28 cellular contexts compared by ENCODE assay signal in the genomic region with DNA sequence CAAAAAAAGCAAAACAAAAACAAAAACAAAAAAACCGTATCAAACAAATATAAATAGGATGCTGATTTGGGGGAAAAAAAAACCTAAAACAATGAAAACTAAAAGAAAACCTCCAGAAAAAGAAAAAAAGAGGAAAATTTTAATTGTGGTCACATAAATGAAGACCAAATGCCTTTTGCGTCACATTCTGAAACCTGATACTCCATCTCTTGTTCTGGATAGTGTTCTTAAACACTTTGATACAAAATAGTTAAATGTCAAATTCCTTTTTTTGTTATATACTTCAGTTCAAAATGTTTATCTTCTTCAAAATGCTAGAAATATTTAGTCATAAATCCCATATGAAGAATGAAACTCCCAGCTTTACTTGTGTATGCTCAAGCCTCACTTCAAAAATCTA.
"Had no signal": no experiment of that assay in that cellular context is flagged by ENCODE, and none has a peak within 500 bp of the region (broad histone marks: within the 10 kb centered on the region; RNA-seq: fewer than 3 reads in every experiment).

No MANE protein-coding gene starts in this region.

- H3K27ac ChIP-seq: left ventricle myocardium inferior, neural progenitor cell, neutrophil, ovary, right atrium auricular region, right lobe of liver, uterus had no signal

- H3K4me1 ChIP-seq: neural progenitor cell, right atrium auricular region, right lobe of liver, tibial nerve, uterus had no signal

- H3K9me3 ChIP-seq: left ventricle myocardium inferior, neutrophil, ovary, right atrium auricular region, tibial nerve, uterus had no signal

- H3K36me3 Mint-ChIP-seq: type B pancreatic cell had no signal

- H3K9ac ChIP-seq: neural progenitor cell had no signal

- DNase-seq: hippocampal formation; immature natural killer cell; kidney; left ventricle myocardium inferior; mesendoderm; naive thymus-derived CD8-positive, alpha-beta T cell; occipital lobe; ovary; right lobe of liver; stimulated activated CD4-positive, alpha-beta T cell treated with anti-CD3 and anti-CD28 coated beads, Interleukin-1b, Interleukin-23, amount 100 ng/mL, for 48 hours; stimulated activated CD4-positive, alpha-beta T cell treated with anti-CD3 and anti-CD28 coated beads, Interleukin-2, amount 100 ng/mL, for 48 hours; stimulated activated CD4-positive, alpha-beta T cell treated with anti-CD3 and anti-CD28 coated beads, Interleukin-4, amount 100 ng/mL, for 4 hours; stimulated activated CD8-positive, alpha-beta memory T cell treated with anti-CD3 and anti-CD28 coated beads, Interleukin-4, amount 100 ng/mL, for 48 hours; stimulated activated naive CD4-positive, alpha-beta T cell treated with Interleukin-2 at 50 U/mL for 16 hours; stimulated activated naive CD8-positive, alpha-beta T cell treated with anti-CD3 and anti-CD28 coated beads, Interleukin-15, amount 100 ng/mL, for 72 hours; substantia nigra; uterus had no signal

- H3K27me3 Mint-ChIP-seq: naive thymus-derived CD8-positive, alpha-beta T cell; progenitor cell of endocrine pancreas; stimulated activated memory B cell treated with anti-CD40 and anti-IgM and Interleukin-4, amounts not matched to agents 10 μg/mL and 1 μg/mL and 100 μg/mL, for 72 hours; stimulated activated naive CD8-positive, alpha-beta T cell treated with anti-CD3 and anti-CD28 coated beads, Interleukin-15, amount 100 ng/mL, for 72 hours; type B pancreatic cell had no signal

- H3K27ac Mint-ChIP-seq: mesothelial cell of epicardium; nephron; neural progenitor cell; progenitor cell of endocrine pancreas; stimulated activated memory B cell treated with anti-CD40 and anti-IgM and Interleukin-4, amounts not matched to agents 10 μg/mL and 1 μg/mL and 100 μg/mL, for 72 hours; type B pancreatic cell had no signal

- H3K36me3 ChIP-seq: ovary, uterus had no signal

- H3K9me3 Mint-ChIP-seq: immature natural killer cell; mesothelial cell of epicardium; naive thymus-derived CD8-positive, alpha-beta T cell; nephron; neural progenitor cell; stimulated activated memory B cell treated with anti-CD40 and anti-IgM and Interleukin-4, amounts not matched to agents 10 μg/mL and 1 μg/mL and 100 μg/mL, for 72 hours; stimulated activated naive CD8-positive, alpha-beta T cell treated with anti-CD3 and anti-CD28 coated beads, Interleukin-15, amount 100 ng/mL, for 72 hours; type B pancreatic cell had no signal

- H3K4me1 Mint-ChIP-seq: immature natural killer cell; naive thymus-derived CD8-positive, alpha-beta T cell; nephron; neural progenitor cell; stimulated activated memory B cell treated with anti-CD40 and anti-IgM and Interleukin-4, amounts not matched to agents 10 μg/mL and 1 μg/mL and 100 μg/mL, for 72 hours; stimulated activated naive CD8-positive, alpha-beta T cell treated with anti-CD3 and anti-CD28 coated beads, Interleukin-15, amount 100 ng/mL, for 72 hours had no signal

- H2AFZ ChIP-seq: neural progenitor cell had no signal

- ATAC-seq: naive thymus-derived CD8-positive, alpha-beta T cell; right lobe of liver; stimulated activated memory B cell treated with anti-CD40 and anti-IgM and Interleukin-4, amounts not matched to agents 10 μg/mL and 1 μg/mL and 100 μg/mL, for 72 hours; stimulated activated naive CD8-positive, alpha-beta T cell treated with anti-CD3 and anti-CD28 coated beads, Interleukin-15, amount 100 ng/mL, for 72 hours had no signal

- H3K27me3 ChIP-seq: neural progenitor cell, neutrophil, ovary, right atrium auricular region, right lobe of liver, tibial nerve, uterus had no signal

- H3K4me3 ChIP-seq: left ventricle myocardium inferior, lung, neural progenitor cell, ovary, right atrium auricular region, right lobe of liver, smooth muscle cell, tibial nerve, uterus had no signal

- H3K4me2 ChIP-seq: neural progenitor cell, smooth muscle cell had no signal

- H3K4me3 Mint-ChIP-seq: immature natural killer cell; mesothelial cell of epicardium; naive thymus-derived CD8-positive, alpha-beta T cell; nephron; neural progenitor cell; stimulated activated memory B cell treated with anti-CD40 and anti-IgM and Interleukin-4, amounts not matched to agents 10 μg/mL and 1 μg/mL and 100 μg/mL, for 72 hours; stimulated activated naive CD8-positive, alpha-beta T cell treated with anti-CD3 and anti-CD28 coated beads, Interleukin-15, amount 100 ng/mL, for 72 hours; type B pancreatic cell had no signal
